In the genomic region with DNA sequence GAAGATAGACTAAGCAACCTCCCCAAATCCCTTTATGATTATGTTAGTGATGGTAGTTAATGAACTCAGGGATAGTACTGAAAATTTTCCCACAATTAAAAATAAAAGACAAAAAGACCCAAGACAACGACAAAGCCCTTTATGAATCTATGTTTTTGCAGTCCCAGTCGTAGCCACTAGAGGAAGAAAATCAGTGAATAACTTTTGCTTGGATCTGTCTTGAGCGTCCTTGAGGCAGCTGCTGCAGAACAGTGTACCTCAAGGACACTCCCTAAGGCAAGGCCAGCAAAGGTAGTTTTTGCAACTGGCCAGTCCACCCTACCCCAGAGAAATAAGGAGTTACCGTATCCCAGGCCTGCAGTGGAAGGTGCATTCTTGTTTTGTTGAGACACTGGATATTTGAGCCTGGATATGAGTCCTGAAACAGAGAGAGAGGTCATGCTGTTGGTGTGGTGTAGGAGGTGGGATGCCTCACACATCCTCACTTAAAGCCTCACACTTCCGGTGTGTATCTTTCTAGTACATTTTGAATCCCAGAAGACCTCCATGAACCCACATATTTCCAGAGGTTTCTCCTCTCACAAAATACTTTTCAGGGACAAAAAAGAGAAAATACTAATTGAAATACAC, we compare ENCODE assay signal across 11 cellular contexts. TPM values are rescaled to one million over a fixed set of nuclear protein-coding genes. Genes with fewer than 3 reads are reported as not detected.
DNase-seq lines count a peak whose midpoint lies in the region; FAIRE-seq and TF ChIP-seq lines count a peak whose summit lies in the region.
"Had no signal": no experiment of that assay in that cellular context is flagged by ENCODE, and none has a peak within 500 bp of the region (broad histone marks: within the 10 kb centered on the region; RNA-seq: fewer than 3 reads in every experiment).

No MANE protein-coding gene starts in this region.

- no peaks in the 10 kb centered on the region for H3K4me1 ChIP-seq in PC-9 (replicated peaks; ENCODE audit: insufficient read depth)
- H3K4me1 ChIP-seq: adrenal gland, tibial artery had no signal

- H3K27me3 ChIP-seq in PC-9 (ENCODE audit: insufficient read depth, low read depth): no peaks in the 10 kb centered on the region
- H3K27me3 ChIP-seq: adrenal gland, tibial artery had no signal

- no peaks in the 10 kb centered on the region for H3K9me2 ChIP-seq in PC-9 (ENCODE audit: insufficient read depth)

- H3K27ac ChIP-seq in 22Rv1 (no peak overlapping the region), PC-9 (no peak overlapping the region)
- H3K27ac ChIP-seq: adrenal gland, tibial artery had no signal

- no peak overlapping the region for H3K4me2 ChIP-seq in PC-9

- H3K36me3 ChIP-seq in PC-9 (ENCODE audit: low read depth): no peaks in the 10 kb centered on the region
- H3K36me3 ChIP-seq: adrenal gland, tibial artery had no signal

- no TSS peak for BruUV-seq in PC-9 (replicated peaks; lab: Mats Ljungman, UMichigan)

- no peaks in the 10 kb centered on the region for H3K9me3 ChIP-seq in PC-9 (ENCODE audit: insufficient read depth, low read depth)
- H3K9me3 ChIP-seq: adrenal gland, tibial artery had no signal

- intact Hi-C loops in PC-9 (cut with micrococcal nuclease; ENCODE audit: unreplicated experiment): no loop called here

- CTCF ChIA-PET in PC-9 (lab: Charles Lee): no interaction called here

- POLR2A ChIA-PET in PC-9 (lab: Charles Lee; ENCODE audit: unreplicated experiment): no interaction called here

- TF ChIP-seq CTCF in 22Rv1 (IDR thresholded peaks at IDR 0.05) (peak; percentile 30), GM12873 (IDR thresholded peaks at IDR 0.05; ENCODE audit: insufficient read depth, low read depth, low read length, missing control alignments) (peak; percentile 56), PC-9 (conservative IDR thresholded peaks at IDR 0.05) (peak; percentile 39; the same call in 1 of the 2 replicates), fibroblast of pulmonary artery (IDR thresholded peaks at IDR 0.05; ENCODE audit: low read length, missing control alignments) (peak; percentile 30)

- H2AFZ ChIP-seq in PC-9: no peak overlapping the region

- no peaks in the 10 kb centered on the region for H3K79me2 ChIP-seq in PC-9 (ENCODE audit: low read depth)

- H3F3A ChIP-seq in PC-9 (ENCODE audit: insufficient read depth, low read depth): no peaks in the 10 kb centered on the region

- no peak overlapping the region for H3K4me3 ChIP-seq in PC-9
- no peak overlapping the region for H3K4me3 ChIP-seq in fibroblast of pulmonary artery (replicated peaks; ENCODE audit: low read depth, low read length)
- H3K4me3 ChIP-seq: adrenal gland, tibial artery had no signal

- DNase-seq in PC-9 (no peak), fibroblast of pulmonary artery (ENCODE audit: low read depth) (peak; percentile 25), OCI-M2 (lab: John Stamatoyannopoulos, UW; ENCODE audit: unreplicated experiment) (no peak), frontal cortex (ENCODE audit: low spot score in 2 of 2) (no peak), NCI-H187 treated with DMSO at 0.1 percent for 48 hours (lab: John Stamatoyannopoulos, UW) (no peak), AML-193 (lab: John Stamatoyannopoulos, UW) (no peak)
- DNase-seq: MV-4-11, tibial artery had no signal

- H4K20me1 ChIP-seq in PC-9 (ENCODE audit: insufficient read depth): no peaks in the 10 kb centered on the region

- FAIRE-seq in frontal cortex (lab: Jason Lieb, UNC): no peak

RNA-seq across cellular contexts. Expression of a gene that starts 8.7 kb away (rescaled TPM):
- 16.5 and 17.6 TPM in 2 replicates for total RNA-seq in PC-9 (2021)
- 4.9 TPM for total RNA-seq in frontal cortex

RNA-seq across cellular contexts. Expression of a gene that starts 28.7 kb away (rescaled TPM):
- total RNA-seq in PC-9 (2021) (not detected in 2 replicates), frontal cortex (0.41 TPM)

RNA-seq across cellular contexts. Expression of a gene that starts 33.5 kb away (rescaled TPM):
- total RNA-seq in PC-9 (2021) (299 and 359 TPM in 2 replicates), frontal cortex (301 TPM)

RNA-seq across cellular contexts. Expression of a gene that starts 50.4 kb away (rescaled TPM):
- total RNA-seq in PC-9 (2021) (72.2 and 80.5 TPM in 2 replicates), frontal cortex (15.5 TPM)

RNA-seq across cellular contexts. Expression of a gene that starts 50.7 kb away (rescaled TPM):
- total RNA-seq in PC-9 (2021) (61.0 and 72.9 TPM in 2 replicates), frontal cortex (110 TPM)
